Comparison of ENCODE assay signal across 10 cellular contexts in genomic region chr12:56256326-56256960, GRCh38. TPM values are rescaled to one million over a fixed set of nuclear protein-coding genes. Genes with fewer than 3 reads are reported as not detected.
DNase-seq lines count a peak whose midpoint lies in the region; ATAC-seq and TF ChIP-seq lines count a peak whose summit lies in the region.
"Had no signal": no experiment of that assay in that cellular context is flagged by ENCODE, and none has a peak within 500 bp of the region (broad histone marks: within the 10 kb centered on the region; RNA-seq: fewer than 3 reads in every experiment).

No MANE protein-coding gene starts in this region.

- H3K27ac ChIP-seq in testis: no peak overlapping the region

- no peak overlapping the region for H3K27ac Mint-ChIP-seq in stimulated activated naive B cell treated with anti-CD40 and anti-IgM and Interleukin-4, amounts not matched to agents 10 μg/mL and 1 μg/mL and 100 μg/mL, for 72 hours

- H3K4me1 Mint-ChIP-seq in stimulated activated naive B cell treated with anti-CD40 and anti-IgM and Interleukin-4, amounts not matched to agents 10 μg/mL and 1 μg/mL and 100 μg/mL, for 72 hours: peaks cover 13 to 25% of the 10 kb centered on the region in 2 donors

- peaks cover 14% of the 10 kb centered on the region for H3K4me1 ChIP-seq in testis

- no peaks in the 10 kb centered on the region for H3K9me3 ChIP-seq in testis
- H3K9me3 ChIP-seq: heart right ventricle had no signal

- H3K9me3 Mint-ChIP-seq in stimulated activated naive B cell treated with anti-CD40 and anti-IgM and Interleukin-4, amounts not matched to agents 10 μg/mL and 1 μg/mL and 100 μg/mL, for 72 hours: no peaks in the 10 kb centered on the region

- DNase-seq in NCI-H2227 (lab: John Stamatoyannopoulos, UW; ENCODE audit: unreplicated experiment) (peak; percentile 7), NCI-H2227 treated with DMSO at 0.1 percent for 48 hours (lab: John Stamatoyannopoulos, UW) (no peak), fibroblast of villous mesenchyme (ENCODE audit: low read depth) (no peak), RPMI8226 (no peak), testis (no peak)
- DNase-seq in stimulated activated naive B cell treated with anti-CD40 and anti-IgM and Interleukin-4, amounts not matched to agents 10 μg/mL and 1 μg/mL and 100 μg/mL, for 72 hours: no peak
- DNase-seq: heart right ventricle had no signal

- H3K27me3 ChIP-seq in testis: no peaks in the 10 kb centered on the region
- H3K27me3 ChIP-seq: heart right ventricle had no signal

- H3K4me3 ChIP-seq in WI38 (ENCODE audit: low read depth, low read length) (peak overlapping the region; percentile 87), fibroblast of villous mesenchyme (ENCODE audit: low read depth, low read length) (peak overlapping the region; percentile 9), testis (no peak overlapping the region)

- no peak for TF ChIP-seq POLR2A in testis (IDR thresholded peaks at IDR 0.05)

- H3K4me3 Mint-ChIP-seq in stimulated activated naive B cell treated with anti-CD40 and anti-IgM and Interleukin-4, amounts not matched to agents 10 μg/mL and 1 μg/mL and 100 μg/mL, for 72 hours: peak overlapping the region; percentile 88 to 99

- H3K36me3 Mint-ChIP-seq in stimulated activated naive B cell treated with anti-CD40 and anti-IgM and Interleukin-4, amounts not matched to agents 10 μg/mL and 1 μg/mL and 100 μg/mL, for 72 hours: peaks cover 26 to 37% of the 10 kb centered on the region in 2 donors

- no peaks in the 10 kb centered on the region for H3K27me3 Mint-ChIP-seq in stimulated activated naive B cell treated with anti-CD40 and anti-IgM and Interleukin-4, amounts not matched to agents 10 μg/mL and 1 μg/mL and 100 μg/mL, for 72 hours

- no peak for ATAC-seq in stimulated activated naive B cell treated with anti-CD40 and anti-IgM and Interleukin-4, amounts not matched to agents 10 μg/mL and 1 μg/mL and 100 μg/mL, for 72 hours (replicated peaks)
- ATAC-seq in GM21381 (IDR thresholded peaks at IDR 0.05; ENCODE audit: unreplicated experiment): no peak

- TF ChIP-seq CTCF in WI38 (IDR thresholded peaks at IDR 0.05; ENCODE audit: low read depth, low read length) (peak; percentile 8; the same call in 1 of the 2 replicates), fibroblast of villous mesenchyme (IDR thresholded peaks at IDR 0.05; ENCODE audit: insufficient read depth, low read depth, low read length) (peak; percentile 22), testis (IDR thresholded peaks at IDR 0.05) (no peak)

- intact Hi-C loops in testis (cut with DNase I; ENCODE audit: low total_unique reads): no loop called here

- no peaks in the 10 kb centered on the region for H3K36me3 ChIP-seq in testis (ENCODE audit: low read depth, missing control alignments)

- WGBS in testis, 2 donors: 41 to 44% methylated on average over 4 of the region's 4 CpGs

RNA-seq across cellular contexts. Expression of gene ANKRD52, which starts 1.7 kb away (rescaled TPM):
- total RNA-seq in fibroblast of villous mesenchyme (22.2 and 25.9 TPM in 2 replicates), testis (10 to 100 TPM; 26.8 to 32.3 TPM)
- polyA plus RNA-seq in testis (ENCODE audit: insufficient read depth, low read depth, low replicate concordance): 20.1 TPM

RNA-seq across cellular contexts. Expression of gene COQ10A, which starts 10.3 kb away (rescaled TPM):
- total RNA-seq in fibroblast of villous mesenchyme (9.0 and 12.5 TPM in 2 replicates), testis (10 to 100 TPM; 24.2 to 26.9 TPM)
- polyA plus RNA-seq in testis (ENCODE audit: insufficient read depth, low read depth, low replicate concordance): 10.6 TPM

RNA-seq across cellular contexts. Expression of gene SLC39A5, which starts 26.6 kb away (rescaled TPM):
- total RNA-seq in fibroblast of villous mesenchyme (not detected in 2 replicates), testis (under 1 TPM in 1 of 2 donors, not detected in 1; 0.87 TPM)
- 3.9 TPM for polyA plus RNA-seq in testis (ENCODE audit: insufficient read depth, low read depth, low replicate concordance)
- total RNA-seq: heart right ventricle, SK-MEL-5 had no signal

RNA-seq across cellular contexts. Expression of gene NABP2, which starts 32.3 kb away (rescaled TPM):
- total RNA-seq in fibroblast of villous mesenchyme: 23.3 and 28.0 TPM in 2 replicates
- total RNA-seq in testis: 10 to 100 TPM; 27.5 to 30.4 TPM
- 40.8 TPM for polyA plus RNA-seq in testis (ENCODE audit: insufficient read depth, low read depth, low replicate concordance)

RNA-seq across cellular contexts. Expression of gene RNF41, which starts 34.7 kb away (rescaled TPM):
- 112 and 131 TPM in 2 replicates for total RNA-seq in fibroblast of villous mesenchyme
- total RNA-seq in testis: 10 to 100 TPM; 63.7 to 70.2 TPM
- polyA plus RNA-seq in testis (ENCODE audit: insufficient read depth, low read depth, low replicate concordance): 49.3 TPM

Comparison
In these comparisons a context has a peak if more than half of its experiments do, and no peak if none do; other contexts are left out.
1. H3K4me3 ChIP-seq: peak in WI38 (single experiment) and fibroblast of villous mesenchyme (single experiment); none in testis (0 of 2).
2. CTCF ChIP-seq: peak in WI38 (single experiment) and fibroblast of villous mesenchyme (single experiment); none in testis (0 of 3).